In genomic region chr12:107775093-107775721, GRCh38 we compare ENCODE assay signal across 11 cellular contexts. TPM values are rescaled to one million over a fixed set of nuclear protein-coding genes. Genes with fewer than 3 reads are reported as not detected.
DNase-seq lines count a peak whose midpoint lies in the region; ATAC-seq, FAIRE-seq and TF ChIP-seq lines count a peak whose summit lies in the region.
"Had no signal": no experiment of that assay in that cellular context is flagged by ENCODE, and none has a peak within 500 bp of the region (broad histone marks: within the 10 kb centered on the region; RNA-seq: fewer than 3 reads in every experiment).

No MANE protein-coding gene starts in this region.

- no peak for TF ChIP-seq POLR2A in breast epithelium (IDR thresholded peaks at IDR 0.05)

- intact Hi-C loops in breast epithelium (cut with DNase I; ENCODE audit: low total_unique reads), result no loop called here
- intact Hi-C loops in MCF 10A (cut with micrococcal nuclease), result no loop called here
- intact Hi-C loops in kidney (cut with DNase I), result no loop called here
- intact Hi-C loops in tibial artery (cut with DNase I; ENCODE audit: low total_unique reads), result loop anchor here (10.0 kb wide), 2 partner anchors 730 to 1190 kb away; partner anchors contain the start of gene RFX4

- H3K27me3 ChIP-seq in breast epithelium, result peaks cover 0 to 38% of the 10 kb centered on the region in 2 donors
- peaks cover 0 to 45% of the 10 kb centered on the region in 2 donors for H3K27me3 ChIP-seq in tibial artery

- no peak for ATAC-seq in GM19395 (IDR thresholded peaks at IDR 0.05; ENCODE audit: unreplicated experiment)

- peaks cover 52% of the 10 kb centered on the region for H3K27me3 Mint-ChIP-seq in MCF 10A (ENCODE audit: insufficient read depth, unreplicated experiment)
- H3K27me3 Mint-ChIP-seq in activated naive CD8-positive, alpha-beta T cell, result peaks cover 49% of the 10 kb centered on the region

- BruUV-seq in MCF 10A (replicated peaks; lab: Mats Ljungman, UMichigan), result no TSS peak

- no peak overlapping the region for H3K9ac ChIP-seq in kidney (ENCODE audit: low read length in 2 of 2)

- no peaks in the 10 kb centered on the region for H3K9me3 Mint-ChIP-seq in MCF 10A (ENCODE audit: unreplicated experiment)
- H3K9me3 Mint-ChIP-seq in activated naive CD8-positive, alpha-beta T cell (ENCODE audit: low read depth), result no peaks in the 10 kb centered on the region
- H3K9me3 Mint-ChIP-seq: activated naive CD4-positive, alpha-beta T cell treated with anti-CD3 and anti-CD28 coated beads, Interleukin-2, amount 50 U/mL, for 72 hours had no signal

- no peaks in the 10 kb centered on the region for H3K4me1 Mint-ChIP-seq in MCF 10A (ENCODE audit: insufficient read depth, unreplicated experiment)
- peaks cover 19% of the 10 kb centered on the region for H3K4me1 Mint-ChIP-seq in activated naive CD8-positive, alpha-beta T cell (ENCODE audit: low read depth)

- H3K36me3 Mint-ChIP-seq in MCF 10A (ENCODE audit: insufficient read depth, unreplicated experiment), result no peaks in the 10 kb centered on the region
- no peaks in the 10 kb centered on the region for H3K36me3 Mint-ChIP-seq in activated naive CD8-positive, alpha-beta T cell

- H3K9me3 ChIP-seq in breast epithelium (no peaks in the 10 kb centered on the region), kidney (ENCODE audit: control insufficient read depth in 1 of 2, low read length in 2 of 2) (no peaks in the 10 kb centered on the region), tibial artery (no peaks in the 10 kb centered on the region)

- POLR2A ChIA-PET in MCF 10A (lab: Yijun Ruan, JAX), result no interaction called here

- no peak overlapping the region for H3K4me3 Mint-ChIP-seq in MCF 10A (ENCODE audit: unreplicated experiment)
- peak overlapping the region; percentile 75 for H3K4me3 Mint-ChIP-seq in activated naive CD8-positive, alpha-beta T cell

- DNase-seq in breast epithelium (ENCODE audit: low spot score in 2 of 2) (no peak), MCF 10A (ENCODE audit: unreplicated experiment) (no peak), kidney (peak; percentile 74), tibial artery (no peak), T1000 (lab: John Stamatoyannopoulos, UW) (no peak), NCI-H226 (no peak)
- DNase-seq: COR-L47, RPMI8226 had no signal

- H3K36me3 ChIP-seq in breast epithelium (no peaks in the 10 kb centered on the region), kidney (ENCODE audit: control insufficient read depth in 1 of 2, insufficient read depth in 2 of 2, low read length in 2 of 2) (no peaks in the 10 kb centered on the region), tibial artery (no peaks in the 10 kb centered on the region)

- TF ChIP-seq CTCF in breast epithelium (IDR thresholded peaks at IDR 0.05), result no peak
- TF ChIP-seq CTCF in MCF 10A (IDR thresholded peaks at IDR 0.05; ENCODE audit: unreplicated experiment), result no peak
- no peak for TF ChIP-seq CTCF in kidney (IDR thresholded peaks at IDR 0.05; ENCODE audit: borderline replicate concordance, extremely low read depth, insufficient read depth)
- no peak for TF ChIP-seq CTCF in tibial artery (IDR thresholded peaks at IDR 0.05)

- CTCF ChIA-PET in MCF 10A (lab: Yijun Ruan, JAX), result no interaction called here

- H3K27ac Mint-ChIP-seq in MCF 10A (ENCODE audit: low read depth, unreplicated experiment), result no peak overlapping the region
- H3K27ac Mint-ChIP-seq in activated naive CD8-positive, alpha-beta T cell, result no peak overlapping the region
- H3K27ac Mint-ChIP-seq: activated naive CD4-positive, alpha-beta T cell treated with anti-CD3 and anti-CD28 coated beads, Interleukin-2, amount 50 U/mL, for 72 hours had no signal

- H3K4me3 ChIP-seq in breast epithelium, result peak overlapping the region; percentile 27 to 57 (median 31)
- H3K4me3 ChIP-seq in kidney (ENCODE audit: low read length in 2 of 2), result no peak overlapping the region
- H3K4me3 ChIP-seq in tibial artery, result peak overlapping the region; percentile 23 to 30

- H3K4me1 ChIP-seq in breast epithelium, result no peaks in the 10 kb centered on the region
- H3K4me1 ChIP-seq in kidney (ENCODE audit: control insufficient read depth in 1 of 2, insufficient read depth in 1 of 2, low read depth in 1 of 2, low read length in 2 of 2), result peaks cover 0 to 2% of the 10 kb centered on the region in 2 donors
- H3K4me1 ChIP-seq in tibial artery, result peaks cover 0 to 8% (median 6%) of the 10 kb centered on the region in 4 donors

- no peak overlapping the region for H3K27ac ChIP-seq in breast epithelium
- H3K27ac ChIP-seq in kidney (ENCODE audit: low read depth in 2 of 2, low read length in 2 of 2), result no peak overlapping the region
- H3K27ac ChIP-seq in tibial artery, result no peak overlapping the region

- FAIRE-seq in kidney (lab: Jason Lieb, UNC), result no peak

RNA-seq across cellular contexts. Expression of gene ASCL4, which starts 0.7 kb away (rescaled TPM):
- total RNA-seq in breast epithelium (under 1 TPM in 1 of 3 donors, not detected in 2; 0.16 TPM), MCF 10A (2022) (not detected in 2 replicates), kidney (not detected)
- polyA plus RNA-seq in kidney (ENCODE audit: insufficient read depth, low read depth, low replicate concordance), result not detected
- total RNA-seq: activated naive CD4-positive, alpha-beta T cell treated with anti-CD3 and anti-CD28 coated beads, Interleukin-2, amount 50 U/mL, for 72 hours had no signal

RNA-seq across cellular contexts. Expression of gene PRDM4, which starts 14.3 kb away (rescaled TPM):
- total RNA-seq in breast epithelium (10 to 100 TPM; 29.4 to 32.6 (median 31.1) TPM), MCF 10A (2022) (45.1 and 45.8 TPM in 2 replicates), kidney (37.2 TPM)
- 18.4 TPM for polyA plus RNA-seq in kidney (ENCODE audit: insufficient read depth, low read depth, low replicate concordance)

Comparison
In these comparisons a context has a peak if more than half of its experiments do, and no peak if none do; other contexts are left out.
1. H3K4me3 ChIP-seq: peak in breast epithelium (3 of 3) and tibial artery (2 of 2); none in kidney (0 of 2).